ENCODE assay signal across 8 cellular contexts in genomic region chr6:37822851-37823682, GRCh38. TPM values are rescaled to one million over a fixed set of nuclear protein-coding genes. Genes with fewer than 3 reads are reported as not detected.
DNase-seq lines count a peak whose midpoint lies in the region; ATAC-seq, FAIRE-seq and TF ChIP-seq lines count a peak whose summit lies in the region.

No MANE protein-coding gene starts in this region.

- peaks cover 36% of the 10 kb centered on the region for H3K79me2 ChIP-seq in H9 (ENCODE audit: insufficient read depth, low read length)

- H3K9me3 Mint-ChIP-seq in H9: no peaks in the 10 kb centered on the region

- no peak overlapping the region for H3K14ac ChIP-seq in H9 (ENCODE audit: insufficient read depth, low read length)

- no peak overlapping the region for H4K91ac ChIP-seq in H9 (ENCODE audit: insufficient read length, low read depth, low read length)

- WGBS in H9 (ENCODE audit: extremely low coverage, insufficient read length, low lambda C conversion rate): no CpG with 5 or more reads among the region's 12 CpGs
- WGBS in spleen, 5 donors: 57 to 76% (median 67%) methylated on average over 12 of the region's 12 CpGs

- H3K56ac ChIP-seq in H9 (ENCODE audit: insufficient read length, low read depth, low read length): no peak overlapping the region

- FAIRE-seq in frontal cortex (lab: Jason Lieb, UNC): no peak

- no peaks in the 10 kb centered on the region for H3K27me3 ChIP-seq in H9 (ENCODE audit: insufficient read depth, low read length)
- no peaks in the 10 kb centered on the region for H3K27me3 ChIP-seq in foreskin keratinocyte
- H3K27me3 ChIP-seq in spleen (replicated peaks in 1 of 7): no peaks in the 10 kb centered on the region

- H3K9ac ChIP-seq in H9 (ENCODE audit: extremely low read depth, insufficient read length, low read length): no peak overlapping the region

- peak overlapping the region in 1 of 2 experiments; percentile 18; a peak in 1 of 5 replicates for H3K4me3 Mint-ChIP-seq in H9

- H2BK20ac ChIP-seq in H9 (ENCODE audit: low read depth, low read length, poor library complexity, severe bottlenecking): no peak overlapping the region

- H3K27ac ChIP-seq in H9 (ENCODE audit: insufficient read length, low read depth, low read length) (no peak overlapping the region), foreskin keratinocyte (peak overlapping the region; percentile 31), spleen (peak overlapping the region in 1 of 8 donors; percentile 6)

- H3K4me3 ChIP-seq in spleen: peak overlapping the region in 1 of 8 donors; percentile 4

- no peaks in the 10 kb centered on the region; the same call in 1 of the 2 replicates for H3K27me3 Mint-ChIP-seq in H9 (ENCODE audit: low read depth)

- no peak overlapping the region for H3K4me2 ChIP-seq in H9 (ENCODE audit: insufficient read depth, insufficient read length, low read length)

- no peak for TF ChIP-seq CTCF in H9 (conservative IDR thresholded peaks at IDR 0.05)
- no peak for TF ChIP-seq CTCF in foreskin keratinocyte (conservative IDR thresholded peaks at IDR 0.05)
- no peak for TF ChIP-seq CTCF in spleen (IDR thresholded peaks at IDR 0.05 in 8 of 11, conservative IDR thresholded peaks at IDR 0.05 in 3 of 11)

- no peak for TF ChIP-seq POLR2A in spleen (IDR thresholded peaks at IDR 0.05)

- peak overlapping the region in 2 of 3 experiments; percentile 48 to 67; a peak in 3 of 7 replicates for H3K27ac Mint-ChIP-seq in H9

- intact Hi-C loops in spleen (cut with DNase I; ENCODE audit: low total_unique reads): no loop called here

- H3K4me1 ChIP-seq in H9 (ENCODE audit: insufficient read depth, low read length) (no peaks in the 10 kb centered on the region; the same call in 1 of the 2 replicates), foreskin keratinocyte (peaks cover 10% of the 10 kb centered on the region), spleen (peaks cover 50 to 85% (median 79%) of the 10 kb centered on the region in 6 donors)

- no peaks in the 10 kb centered on the region for H4K20me1 ChIP-seq in H9 (ENCODE audit: control insufficient read depth, insufficient read depth, insufficient read length)

- H2AFZ ChIP-seq in H9 (ENCODE audit: low read length): no peak overlapping the region

- H2BK15ac ChIP-seq in H9 (ENCODE audit: low read depth, low read length): no peak overlapping the region

- no peak overlapping the region for H2AK5ac ChIP-seq in H9 (ENCODE audit: insufficient read length, low read length)

- no peak overlapping the region for H3K4ac ChIP-seq in H9 (ENCODE audit: low read depth, low read length)

- no peak overlapping the region for H4K5ac ChIP-seq in H9 (ENCODE audit: insufficient read length, low read depth, low read length)

- peaks cover 3% of the 10 kb centered on the region for H3K23me2 ChIP-seq in H9 (ENCODE audit: insufficient read length, low read depth, low read length, poor library complexity, severe bottlenecking)

- H2BK5ac ChIP-seq in H9 (ENCODE audit: insufficient read length, low read length): no peak overlapping the region

- no peaks in the 10 kb centered on the region for H3K36me3 ChIP-seq in spleen

- H3K36me3 Mint-ChIP-seq in H9 (ENCODE audit: insufficient read depth in 1 of 3, low read depth in 3 of 3): peaks cover 0 to 2% (median 0%) of the 10 kb centered on the region in 3 experiments; a peak in 1 of 7 replicates

- ATAC-seq in foreskin keratinocyte (peak; percentile 60), GM21786 (IDR thresholded peaks at IDR 0.05; ENCODE audit: unreplicated experiment) (no peak), HG03439 (IDR thresholded peaks at IDR 0.05; ENCODE audit: unreplicated experiment) (no peak)

- H2BK120ac ChIP-seq in H9 (ENCODE audit: low read depth, low read length, poor library complexity, severe bottlenecking): no peak overlapping the region

- no peak overlapping the region for H3T11ph ChIP-seq in H9 (ENCODE audit: low read length)

- H3K18ac ChIP-seq in H9 (ENCODE audit: insufficient read length, low read depth, low read length): no peak overlapping the region

- no peak overlapping the region for H2BK12ac ChIP-seq in H9 (ENCODE audit: insufficient read length, low read depth, low read length)

- DNase-seq in H9 (no peak), foreskin keratinocyte (peak in 1 of 2 donors; percentile 87), frontal cortex (ENCODE audit: low spot score in 2 of 2) (no peak), spleen (no peak)
- DNase-seq in activated CD4-positive, alpha-beta T cell treated with anti-CD3 and anti-CD28 coated beads, Interleukin-2, amount 50 U/mL, for 1 hour: peak; percentile 22
- peak in 3 of 4 experiments; percentile 16 to 20 (median 19) for DNase-seq in stimulated activated CD4-positive, alpha-beta T cell treated with anti-CD3 and anti-CD28 coated beads, Interleukin-1b, Interleukin-23, amount 100 ng/mL, for 24 hours (ENCODE audit: low read depth in 4 of 4, low spot score in 1 of 4)

- H3K23ac ChIP-seq in H9 (ENCODE audit: insufficient read length, low read depth, low read length): no peak overlapping the region

- H4K8ac ChIP-seq in H9 (replicated peaks; ENCODE audit: insufficient read length, low read depth, low read length): no peak overlapping the region

- H3K9me3 ChIP-seq in H9 (ENCODE audit: control insufficient read depth, low read depth, low read length) (no peaks in the 10 kb centered on the region), spleen (no peaks in the 10 kb centered on the region)

- H3K4me1 Mint-ChIP-seq in H9: peaks cover 36 to 38% of the 10 kb centered on the region in 2 experiments

- peaks cover 2% of the 10 kb centered on the region for H3K79me1 ChIP-seq in H9 (ENCODE audit: insufficient read depth, low read depth, low read length, poor library complexity, severe bottlenecking)

RNA-seq across cellular contexts. Expression of gene ZFAND3, which starts 3.5 kb away (rescaled TPM):
- 56.7 and 57.7 TPM in 2 replicates for total RNA-seq in H9 (2021)
- total RNA-seq in foreskin keratinocyte: 22.8 and 28.8 TPM in 2 replicates
- 27.5 and 28.0 TPM in 2 replicates for polyA plus RNA-seq in foreskin keratinocyte
- 21.2 TPM for total RNA-seq in frontal cortex
- total RNA-seq in spleen: 10 to 100 TPM; 43.8 to 63.7 (median 54.4) TPM
- 10 to 100 TPM in 2 of 3 donors, 1 to 10 TPM in 1; 9.3 to 20.4 (median 13.5) TPM for polyA plus RNA-seq in spleen

Comparison
In these comparisons a context has a peak if more than half of its experiments do, and no peak if none do; other contexts are left out.
1. DNase-seq: peak in activated CD4-positive, alpha-beta T cell treated with anti-CD3 and anti-CD28 coated beads, Interleukin-2, amount 50 U/mL, for 1 hour (single experiment) and stimulated activated CD4-positive, alpha-beta T cell treated with anti-CD3 and anti-CD28 coated beads, Interleukin-1b, Interleukin-23, amount 100 ng/mL, for 24 hours (3 of 4); none in H9 (single experiment), frontal cortex (0 of 2) and spleen (single experiment).